15 cellular contexts compared by ENCODE assay signal in the genomic region with DNA sequence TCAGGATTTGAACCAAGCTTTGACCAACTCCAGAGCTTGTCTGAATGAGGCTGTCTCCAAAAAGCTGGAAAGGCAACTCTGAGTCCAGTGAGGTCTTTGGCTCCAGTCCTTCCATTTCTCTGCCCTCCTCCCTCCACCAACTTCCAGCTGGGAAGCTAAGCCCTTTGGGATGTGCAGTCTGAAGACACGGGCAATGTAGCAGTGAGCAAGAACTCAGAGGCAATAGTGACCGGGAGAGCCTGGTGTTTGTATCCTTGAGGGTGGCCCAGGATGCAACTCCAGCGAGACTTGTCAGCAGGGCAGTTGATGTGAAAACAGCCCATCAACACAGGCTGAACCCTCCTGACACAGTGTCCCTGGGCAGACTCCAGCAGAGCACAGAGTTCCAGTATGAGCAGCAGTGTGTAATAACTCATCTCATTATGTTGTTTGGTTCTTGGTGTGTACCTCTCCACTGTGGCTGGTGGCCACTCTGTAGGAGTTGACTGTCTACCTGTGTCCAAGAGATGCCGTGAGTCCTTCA. TPM values are rescaled to one million over a fixed set of nuclear protein-coding genes. Genes with fewer than 3 reads are reported as not detected.
A peak's percentile ranks its signal among the peaks of the same experiment; 100 is the strongest.
DNase-seq lines count a peak whose midpoint lies in the region; ATAC-seq, FAIRE-seq and TF ChIP-seq lines count a peak whose summit lies in the region.
"Had no signal": no experiment of that assay in that cellular context is flagged by ENCODE, and none has a peak within 500 bp of the region (broad histone marks: within the 10 kb centered on the region; RNA-seq: fewer than 3 reads in every experiment).

No MANE protein-coding gene starts in this region.

- H4K20me1 ChIP-seq in endothelial cell of umbilical vein (replicated peaks; ENCODE audit: control insufficient read depth, extremely low read depth, insufficient read depth, low read length) = no peaks in the 10 kb centered on the region

- no peak overlapping the region for H2AK5ac ChIP-seq in mesendoderm (ENCODE audit: low read length)

- CTCF ChIA-PET in endothelial cell of umbilical vein (lab: Charles Lee) = interaction anchor here (1.1 to 2.1 kb wide), 4 partner anchors 15 to 71 kb away, joined by 3 to 11 read pairs (median 4); no protein-coding TSS in a partner anchor

- no peak overlapping the region for H3K4me2 ChIP-seq in endothelial cell of umbilical vein (ENCODE audit: insufficient read depth, low read length)
- no peak overlapping the region for H3K4me2 ChIP-seq in mesendoderm (ENCODE audit: low read length)
- H3K4me2 ChIP-seq: neural progenitor cell had no signal

- peak overlapping the region; percentile 13 for H2AFZ ChIP-seq in endothelial cell of umbilical vein (ENCODE audit: low read depth, low read length)
- H2AFZ ChIP-seq: neural progenitor cell had no signal

- intact Hi-C loops in right cardiac atrium (cut with DNase I) = no loop called here
- intact Hi-C loops in left cardiac atrium (cut with DNase I) = no loop called here
- intact Hi-C loops in endothelial cell of umbilical vein (cut with micrococcal nuclease) = no loop called here

- ATAC-seq in right cardiac atrium = peak; percentile 23 to 42
- no peak for ATAC-seq in left cardiac atrium
- ATAC-seq in omental fat pad (ENCODE audit: low FRiP score) = peak; percentile 33
- no peak for ATAC-seq in HG03108 (IDR thresholded peaks at IDR 0.05; ENCODE audit: unreplicated experiment)
- ATAC-seq in GM21526 (IDR thresholded peaks at IDR 0.05; ENCODE audit: low FRiP score, unreplicated experiment) = no peak
- ATAC-seq: activated T-helper 17 cell treated with anti-CD3 and anti-CD28 coated beads, Interleukin-2, amount 50 U/mL, for 72 hours had no signal

- no TSS peak for BruUV-seq in endothelial cell of umbilical vein (replicated peaks; lab: Mats Ljungman, UMichigan)

- H3K9ac ChIP-seq in endothelial cell of umbilical vein (replicated peaks; ENCODE audit: extremely low read depth, insufficient read depth, low read length) (no peak overlapping the region), mesendoderm (ENCODE audit: low read length) (no peak overlapping the region)
- H3K9ac ChIP-seq: neural progenitor cell had no signal

- TF ChIP-seq CTCF in endothelial cell of umbilical vein (IDR thresholded peaks at IDR 0.05; ENCODE audit: extremely low read depth in 1 of 2, insufficient read depth in 1 of 2, low read depth in 1 of 2, low read length in 2 of 2) = no peak
- no peak for TF ChIP-seq CTCF in omental fat pad (IDR thresholded peaks at IDR 0.05)

- H3K36me3 ChIP-seq in endothelial cell of umbilical vein (ENCODE audit: control insufficient read depth in 2 of 2, extremely low read depth in 1 of 2, insufficient read depth in 2 of 2, low read length in 2 of 2) (no peaks in the 10 kb centered on the region), mesendoderm (ENCODE audit: control insufficient read depth, insufficient read depth, low read length) (no peaks in the 10 kb centered on the region)
- H3K36me3 ChIP-seq: ascending aorta, neural progenitor cell had no signal

- H3K27ac ChIP-seq in right cardiac atrium (ENCODE audit: low read length) = no peak overlapping the region
- no peak overlapping the region for H3K27ac ChIP-seq in endothelial cell of umbilical vein (ENCODE audit: insufficient read depth, low read depth, low read length)
- H3K27ac ChIP-seq in mesendoderm (ENCODE audit: low read depth, low read length) = no peak overlapping the region
- H3K27ac ChIP-seq: neural progenitor cell had no signal

- no peak for DNase-seq in right cardiac atrium
- DNase-seq in left cardiac atrium = no peak
- DNase-seq in endothelial cell of umbilical vein (ENCODE audit: low read depth, low spot score) = no peak
- DNase-seq in omental fat pad (ENCODE audit: low spot score) = no peak
- DNase-seq in GF-D8 (lab: John Stamatoyannopoulos, UW) = no peak
- no peak for DNase-seq in mesendoderm
- DNase-seq: activated CD4-positive, alpha-beta memory T cell treated with anti-CD3 and anti-CD28 coated beads for 36 hours; Caco-2; NCI-H1417 treated with DMSO at 0.1 percent for 48 hours; NCI-H526 had no signal

- H2BK5ac ChIP-seq in mesendoderm (ENCODE audit: low read length) = no peak overlapping the region

- H2BK120ac ChIP-seq in mesendoderm (ENCODE audit: low read depth, low read length) = no peak overlapping the region

- no peak overlapping the region for H3K56ac ChIP-seq in mesendoderm (ENCODE audit: low read length)

- no peak overlapping the region for H2BK15ac ChIP-seq in mesendoderm (replicated peaks; ENCODE audit: low read depth)

- H3K18ac ChIP-seq in mesendoderm (ENCODE audit: low read length) = no peak overlapping the region

- H3K9me1 ChIP-seq in endothelial cell of umbilical vein (replicated peaks; ENCODE audit: control insufficient read depth, extremely low read depth, insufficient read depth, low read length) = no peaks in the 10 kb centered on the region

- H3K9me3 ChIP-seq in right cardiac atrium (ENCODE audit: control insufficient read depth, low read length) (no peaks in the 10 kb centered on the region), endothelial cell of umbilical vein (replicated peaks; ENCODE audit: control insufficient read depth, insufficient read depth, low read length) (no peaks in the 10 kb centered on the region)
- H3K9me3 ChIP-seq: ascending aorta, Caco-2 had no signal

- H3K4me1 ChIP-seq in right cardiac atrium (ENCODE audit: control insufficient read depth, insufficient read depth, low read length) = peaks cover 6% of the 10 kb centered on the region
- no peaks in the 10 kb centered on the region for H3K4me1 ChIP-seq in endothelial cell of umbilical vein (ENCODE audit: control insufficient read depth, extremely low read depth, insufficient read depth, low read length)
- peaks cover 2% of the 10 kb centered on the region for H3K4me1 ChIP-seq in mesendoderm (ENCODE audit: control insufficient read depth, low read depth, low read length)
- H3K4me1 ChIP-seq: ascending aorta, neural progenitor cell had no signal

- WGBS in right cardiac atrium = 65% methylated on average over 4 of the region's 4 CpGs
- WGBS in mesendoderm (ENCODE audit: extremely low coverage, insufficient coverage, low lambda C conversion rate) = no CpG with 5 or more reads among the region's 4 CpGs

- no peak for TF ChIP-seq POLR2A in endothelial cell of umbilical vein (IDR thresholded peaks at IDR 0.05; ENCODE audit: low read depth, low read length)

- POLR2A ChIA-PET in endothelial cell of umbilical vein (lab: Charles Lee) = no interaction called here

- no peak overlapping the region for H4K8ac ChIP-seq in mesendoderm (ENCODE audit: low read depth, low read length)

- H3K27me3 ChIP-seq in right cardiac atrium (ENCODE audit: control insufficient read depth, insufficient read depth) = no peaks in the 10 kb centered on the region
- peaks cover 6 to 7% of the 10 kb centered on the region in 2 experiments for H3K27me3 ChIP-seq in endothelial cell of umbilical vein (ENCODE audit: control insufficient read depth in 2 of 2, insufficient read depth in 2 of 2, low read length in 2 of 2)
- no peaks in the 10 kb centered on the region for H3K27me3 ChIP-seq in mesendoderm (ENCODE audit: insufficient read depth, low read length, poor library complexity)
- H3K27me3 ChIP-seq: ascending aorta had no signal

- H3K4ac ChIP-seq in mesendoderm (ENCODE audit: low read depth, low read length) = no peak overlapping the region

- no peak overlapping the region for H3K23ac ChIP-seq in mesendoderm (ENCODE audit: low read length)

- dilution Hi-C loops in endothelial cell of umbilical vein (cut with MboI; ENCODE audit: extremely low pct_ligation_motif_present, low sequenced_read_pairs) = no loop called here

- peaks cover under 1% of the 10 kb centered on the region for H3K79me1 ChIP-seq in mesendoderm (ENCODE audit: low read length)

- no peak overlapping the region for H4K5ac ChIP-seq in mesendoderm (ENCODE audit: low read length)

- FAIRE-seq in endothelial cell of umbilical vein (lab: Jason Lieb, UNC) = no peak

- H3K79me2 ChIP-seq in endothelial cell of umbilical vein (ENCODE audit: control insufficient read depth, insufficient read depth, low read length) (no peaks in the 10 kb centered on the region), mesendoderm (ENCODE audit: control insufficient read depth, insufficient read depth, low read length) (peaks cover 5% of the 10 kb centered on the region)

- no peak overlapping the region for H3K4me3 ChIP-seq in right cardiac atrium (ENCODE audit: low read length)
- H3K4me3 ChIP-seq in endothelial cell of umbilical vein (replicated peaks in 1 of 3; ENCODE audit: insufficient read depth in 1 of 3, low read depth in 1 of 3, low read length in 3 of 3) = no peak overlapping the region
- no peak overlapping the region for H3K4me3 ChIP-seq in mesendoderm (ENCODE audit: low read length)
- H3K4me3 ChIP-seq: ascending aorta, neural progenitor cell had no signal

TF ChIP-seq in endothelial cell of umbilical vein, 7 proteins besides CTCF, POLR2A, EP300 and RAD21:
- TF ChIP-seq, protein P1, sequence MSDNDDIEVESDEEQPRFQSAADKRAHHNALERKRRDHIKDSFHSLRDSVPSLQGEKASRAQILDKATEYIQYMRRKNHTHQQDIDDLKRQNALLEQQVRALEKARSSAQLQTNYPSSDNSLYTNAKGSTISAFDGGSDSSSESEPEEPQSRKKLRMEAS (IDR thresholded peaks at IDR 0.05; ENCODE audit: insufficient read depth, insufficient read length) = no peak
- TF ChIP-seq FOS (IDR thresholded peaks at IDR 0.05; ENCODE audit: borderline replicate concordance, insufficient read depth, low read length) (no peak), MYC (IDR thresholded peaks at IDR 0.05; ENCODE audit: low read depth, low read length) (no peak), POLR2AphosphoS5 (IDR thresholded peaks at IDR 0.05; ENCODE audit: insufficient read depth, low read depth, low read length) (no peak), GATA2 (IDR thresholded peaks at IDR 0.05; ENCODE audit: insufficient read depth, insufficient read length, low read depth, low read length) (no peak), JUN (IDR thresholded peaks at IDR 0.05; ENCODE audit: borderline replicate concordance, insufficient read depth, insufficient read length, low read depth) (no peak)

RNA-seq across cellular contexts. Expression of a gene that starts 6.7 kb away (rescaled TPM):
- total RNA-seq in right cardiac atrium (under 1 TPM; 0.31 to 0.72 (median 0.46) TPM), left cardiac atrium (1 to 10 TPM in 1 of 2 donors, under 1 TPM in 1; 0.74 to 1.3 TPM), endothelial cell of umbilical vein (0.22 TPM in 1 of 2 replicates, not detected in the other), omental fat pad (10 to 100 TPM in 2 of 4 donors, 1 to 10 TPM in 1, under 1 TPM in 1; 0.16 to 30.7 (median 8.2) TPM)
- polyA plus RNA-seq in right cardiac atrium (0.09 TPM), endothelial cell of umbilical vein (0.01 TPM in 1 of 2 replicates, not detected in the other)
- polyA plus RNA-seq in endothelial cell of umbilical vein (2011; cell fraction: cytosol; rRNA removed) = 0.03 and 0.04 TPM in 2 replicates
- 0.01 TPM in 1 of 2 replicates, not detected in the other for polyA plus RNA-seq in endothelial cell of umbilical vein (2011; cell fraction: nucleus; rRNA removed)
- polyA plus RNA-seq in endothelial cell of umbilical vein (2012) = 0.11 and 2.7 TPM in 2 replicates
- 0.12 and 0.15 TPM in 2 replicates for polyA minus RNA-seq in endothelial cell of umbilical vein
- polyA minus RNA-seq in endothelial cell of umbilical vein (2011; cell fraction: cytosol; rRNA and poly(A)+ RNA removed) = 3.9 TPM
- polyA minus RNA-seq in endothelial cell of umbilical vein (2011; cell fraction: nucleus; rRNA and poly(A)+ RNA removed) = not detected in 2 replicates
- 7.2 TPM for polyA plus RNA-seq in mesendoderm (2013, experiment 1 of 2)
- polyA plus RNA-seq in mesendoderm (2013, experiment 2 of 2) = 6.9 TPM

Comparison
In these comparisons a context has a peak if more than half of its experiments do, and no peak if none do; other contexts are left out.
1. ATAC-seq: peak in right cardiac atrium (2 of 2) and omental fat pad (single experiment); none in left cardiac atrium (0 of 2), HG03108 (single experiment) and GM21526 (single experiment).